ENCODE assay signal across 8 cellular contexts in genomic region chr7:26090927-26091519, GRCh38.
DNase-seq lines count a peak whose midpoint lies in the region; ATAC-seq, FAIRE-seq and TF ChIP-seq lines count a peak whose summit lies in the region.

No MANE protein-coding gene starts in this region.

- no peaks in the 10 kb centered on the region for H3K27me3 Mint-ChIP-seq in activated CD4-positive, alpha-beta T cell treated with anti-CD3 and anti-CD28 coated beads for 36 hours
- H3K27me3 Mint-ChIP-seq in type B pancreatic cell = no peaks in the 10 kb centered on the region

- peak; percentile 71 for ATAC-seq in activated CD4-positive, alpha-beta T cell treated with anti-CD3 and anti-CD28 coated beads for 36 hours
- ATAC-seq in PC-3 (peak; percentile 89), HepG2 (peak; percentile 70), GM21737 (IDR thresholded peaks at IDR 0.05; ENCODE audit: unreplicated experiment) (no peak)

- peaks cover 20% of the 10 kb centered on the region for H3K4me1 Mint-ChIP-seq in activated CD4-positive, alpha-beta T cell treated with anti-CD3 and anti-CD28 coated beads for 36 hours
- peaks cover 24% of the 10 kb centered on the region for H3K4me1 Mint-ChIP-seq in type B pancreatic cell (ENCODE audit: unreplicated experiment)

- peak; percentile 30; the same call in 1 of the 2 replicates for TF ChIP-seq RAD21 in HepG2 (CRISPR knock-in tag; IDR thresholded peaks at IDR 0.05)

- TF ChIP-seq CTCF in PC-3 (conservative IDR thresholded peaks at IDR 0.05; ENCODE audit: low read depth, low read length) = peak; percentile 88
- peak; percentile 72 for TF ChIP-seq CTCF in HepG2 (CRISPR knock-in tag; IDR thresholded peaks at IDR 0.05)
- peak; percentile 81 for TF ChIP-seq CTCF in type B pancreatic cell (conservative IDR thresholded peaks at IDR 0.05)

- intact Hi-C loops in activated CD4-positive, alpha-beta T cell treated with anti-CD3 and anti-CD28 coated beads for 36 hours (cut with DNase I, micrococcal nuclease) = loop anchor here (1.0 to 2.0 kb wide), 5 partner anchors 98 to 576 kb away; no protein-coding TSS in a partner anchor
- intact Hi-C loops in PC-3 (cut with micrococcal nuclease) (loop anchor here (1.0 to 5.0 kb wide), 6 partner anchors 66 to 1071 kb away; no protein-coding TSS in a partner anchor), HepG2 (cut with micrococcal nuclease; ENCODE audit: unreplicated experiment) (loop anchor here (1.0 to 10.0 kb wide), 4 partner anchors 64 to 274 kb away; partner anchors contain the start of gene NFE2L3)

- DNase-seq in activated CD4-positive, alpha-beta T cell treated with anti-CD3 and anti-CD28 coated beads for 36 hours = no peak
- DNase-seq in activated CD4-positive, alpha-beta T cell treated with anti-CD3 and anti-CD28 coated beads, Interleukin-2, amount 50 U/mL, for 4 hours = no peak
- DNase-seq in KBM-7 (peak; percentile 77), PC-3 (peak; percentile 60), cerebellum (ENCODE audit: low spot score) (peak; percentile 71), HepG2 (ENCODE audit: low spot score) (peak; percentile 54), type B pancreatic cell (ENCODE audit: extremely low spot score, unreplicated experiment) (no peak)

- POLR2A ChIA-PET in activated CD4-positive, alpha-beta T cell treated with anti-CD3 and anti-CD28 coated beads for 36 hours (lab: Charles Lee) = interaction anchor here (0.9 to 2.0 kb wide), 4 partner anchors 65 to 198 kb away, joined by 3 to 19 read pairs (median 4); no protein-coding TSS in a partner anchor
- POLR2A ChIA-PET in PC-3 (lab: Charles Lee; ENCODE audit: unreplicated experiment) = no interaction called here
- POLR2A ChIA-PET in HepG2 (lab: Yijun Ruan, JAX) = interaction anchor here (0.9 kb wide), 1 partner anchor 12 kb away, joined by 3 read pairs; no protein-coding TSS in a partner anchor

- no peaks in the 10 kb centered on the region for H3K36me3 Mint-ChIP-seq in activated CD4-positive, alpha-beta T cell treated with anti-CD3 and anti-CD28 coated beads for 36 hours (ENCODE audit: low read depth)
- no peaks in the 10 kb centered on the region for H3K36me3 Mint-ChIP-seq in type B pancreatic cell

- H3K9ac ChIP-seq in PC-3 (ENCODE audit: low read length) (no peak overlapping the region), HepG2 (ENCODE audit: insufficient read depth, low read depth, low read length) (no peak overlapping the region)

- H2AFZ ChIP-seq in PC-3 (ENCODE audit: low read length) (peak overlapping the region; percentile 40), HepG2 (ENCODE audit: low read length) (no peak overlapping the region)

- H3F3A ChIP-seq in PC-3 (ENCODE audit: low read length, unreplicated experiment) = no peaks in the 10 kb centered on the region

- no peak for TF ChIP-seq POLR2A in HepG2 (IDR thresholded peaks at IDR 0.05; ENCODE audit: insufficient read depth in 1 of 2, low read depth in 2 of 2, low read length in 2 of 2)

- WGBS in HepG2 (ENCODE audit: low lambda C conversion rate) = under 1% methylated on average over 6 of the region's 6 CpGs

- peak overlapping the region; percentile 75 for H3K4me2 ChIP-seq in PC-3 (ENCODE audit: low read length)
- peak overlapping the region; percentile 34; the same call in 1 of the 2 replicates for H3K4me2 ChIP-seq in HepG2 (ENCODE audit: low read depth, low read length)

- peak overlapping the region; percentile 1 for H3K27ac Mint-ChIP-seq in activated CD4-positive, alpha-beta T cell treated with anti-CD3 and anti-CD28 coated beads for 36 hours
- peak overlapping the region; percentile 2 for H3K27ac Mint-ChIP-seq in type B pancreatic cell

- H3K27ac ChIP-seq in PC-3 (ENCODE audit: low read length) = no peak overlapping the region
- H3K27ac ChIP-seq in HepG2 (ENCODE audit: extremely low read length, insufficient read depth, low read length) = no peak overlapping the region

- BruUV-seq in PC-3 (replicated peaks; lab: Mats Ljungman, UMichigan) (no TSS peak), HepG2 (replicated peaks; lab: Mats Ljungman, UMichigan) (no TSS peak)

- CTCF ChIA-PET in activated CD4-positive, alpha-beta T cell treated with anti-CD3 and anti-CD28 coated beads for 36 hours (lab: Charles Lee) = interaction anchor here (0.6 to 4.5 kb wide), 35 partner anchors 8 to 460 kb away, joined by 3 to 42 read pairs (median 6); partner anchors contain the start of genes HNRNPA2B1 and NFE2L3
- CTCF ChIA-PET in PC-3 (lab: Charles Lee) (interaction anchor here (0.6 to 1.4 kb wide), 11 partner anchors 61 to 261 kb away, joined by 3 to 5 read pairs (median 3); partner anchors contain the start of gene NFE2L3), HepG2 (lab: Yijun Ruan, JAX; ENCODE audit: low intra/inter-chr PET ratio, low total read pairs) (interaction anchor here (1.5 kb wide), 1 partner anchor 274 kb away, joined by 9 read pairs; no protein-coding TSS in a partner anchor)

- H3K4me1 ChIP-seq in PC-3 (ENCODE audit: insufficient read depth, low read length) (peaks cover 8% of the 10 kb centered on the region), HepG2 (ENCODE audit: insufficient read depth, low read length) (peaks cover 15% of the 10 kb centered on the region)

- in situ Hi-C loops in KBM-7 (cut with MboI; ENCODE audit: low pct_unique_long_range_greater_than_20kb, low sequenced_read_pairs) = loop anchor here (25.0 kb wide), 1 partner anchor 271 kb away; no protein-coding TSS in a partner anchor
- in situ Hi-C loops in HepG2 (cut with HindIII; ENCODE audit: extremely low pct_ligation_motif_present, low pct_unique_long_range_greater_than_20kb) = loop anchor here (5.0 to 25.0 kb wide), 4 partner anchors 94 to 1071 kb away; partner anchors contain the start of genes HOXA10, HOXA3, HOXA7 and HOXA9

- H3K9me3 ChIP-seq in PC-3 (ENCODE audit: low read length) (no peaks in the 10 kb centered on the region), HepG2 (ENCODE audit: low read length) (no peaks in the 10 kb centered on the region)

- no peak overlapping the region for H3K4me3 Mint-ChIP-seq in activated CD4-positive, alpha-beta T cell treated with anti-CD3 and anti-CD28 coated beads for 36 hours
- peak overlapping the region; percentile 1 for H3K4me3 Mint-ChIP-seq in type B pancreatic cell

- H3K79me2 ChIP-seq in PC-3 (ENCODE audit: low read length) (no peaks in the 10 kb centered on the region), HepG2 (ENCODE audit: insufficient read depth, low read length) (no peaks in the 10 kb centered on the region)

- H3K36me3 ChIP-seq in PC-3 (ENCODE audit: low read depth, low read length) (no peaks in the 10 kb centered on the region), HepG2 (replicated peaks in 1 of 2; ENCODE audit: control insufficient read depth in 1 of 2, insufficient read depth in 2 of 2, low read length in 2 of 2) (no peaks in the 10 kb centered on the region)

- H3K9me3 Mint-ChIP-seq in activated CD4-positive, alpha-beta T cell treated with anti-CD3 and anti-CD28 coated beads for 36 hours (ENCODE audit: low read depth) = no peaks in the 10 kb centered on the region
- H3K9me3 Mint-ChIP-seq in type B pancreatic cell = no peaks in the 10 kb centered on the region

- TF ChIP-seq EP300 in HepG2 (IDR thresholded peaks at IDR 0.05; ENCODE audit: low read depth in 2 of 2, low read length in 2 of 2) (no peak), HepG2 (CRISPR knock-in tag; IDR thresholded peaks at IDR 0.05; ENCODE audit: borderline replicate concordance) (no peak)

- peak; percentile 78 for FAIRE-seq in HepG2 (lab: Jason Lieb, UNC)

- H3K4me3 ChIP-seq in PC-3 (ENCODE audit: low read length) (peak overlapping the region; percentile 26; the same call in 1 of the 2 replicates), HepG2 (replicated peaks in 1 of 3; ENCODE audit: insufficient read depth in 1 of 3, low read depth in 2 of 3, low read length in 3 of 3) (no peak overlapping the region)

- no peaks in the 10 kb centered on the region for H3K9me2 ChIP-seq in PC-3 (replicated peaks; ENCODE audit: low read length)

- H3K27me3 ChIP-seq in PC-3 (ENCODE audit: low read length) = no peaks in the 10 kb centered on the region
- 0 out of 5 replicates have a peak, but pooled peaks cover 0 to 3% of the 10 kb centered on the region in 2 experiments for H3K27me3 ChIP-seq in HepG2 (ENCODE audit: control insufficient read depth in 1 of 2, insufficient read depth in 2 of 2, low read length in 2 of 2)

- H4K20me1 ChIP-seq in PC-3 (ENCODE audit: low read length) = no peaks in the 10 kb centered on the region
- H4K20me1 ChIP-seq in HepG2 (ENCODE audit: insufficient read depth, low read length) = no peaks in the 10 kb centered on the region

TF ChIP-seq in HepG2, 621 proteins besides CTCF, POLR2A, EP300 and RAD21 (continues in another document):
- TF ChIP-seq SNAPC5 (CRISPR knock-in tag; IDR thresholded peaks at IDR 0.05; ENCODE audit: borderline replicate concordance) (no peak), ZNF816 (CRISPR knock-in tag; IDR thresholded peaks at IDR 0.05; ENCODE audit: borderline replicate concordance) (no peak)
- TF ChIP-seq, protein P1, sequence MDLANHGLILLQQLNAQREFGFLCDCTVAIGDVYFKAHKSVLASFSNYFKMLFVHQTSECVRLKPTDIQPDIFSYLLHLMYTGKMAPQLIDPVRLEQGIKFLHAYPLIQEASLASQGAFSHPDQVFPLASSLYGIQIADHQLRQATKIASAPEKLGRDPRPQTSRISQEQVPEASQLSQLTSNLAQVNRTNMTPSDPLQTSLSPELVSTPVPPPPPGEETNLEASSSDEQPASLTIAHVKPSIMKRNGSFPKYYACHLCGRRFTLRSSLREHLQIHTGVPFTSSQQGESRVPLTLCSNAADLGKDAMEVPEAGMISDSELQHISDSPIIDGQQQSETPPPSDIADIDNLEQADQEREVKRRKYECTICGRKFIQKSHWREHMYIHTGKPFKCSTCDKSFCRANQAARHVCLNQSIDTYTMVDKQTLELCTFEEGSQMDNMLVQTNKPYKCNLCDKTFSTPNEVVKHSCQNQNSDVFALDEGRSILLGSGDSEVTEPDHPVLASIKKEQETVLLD (CRISPR knock-in tag; IDR thresholded peaks at IDR 0.05; ENCODE audit: low read depth) = no peak

Comparison
In these comparisons a context has a peak if more than half of its experiments do, and no peak if none do; other contexts are left out.
1. DNase-seq: peak in KBM-7 (single experiment), PC-3 (single experiment), cerebellum (single experiment) and HepG2 (single experiment); none in activated CD4-positive, alpha-beta T cell treated with anti-CD3 and anti-CD28 coated beads for 36 hours (single experiment), activated CD4-positive, alpha-beta T cell treated with anti-CD3 and anti-CD28 coated beads, Interleukin-2, amount 50 U/mL, for 4 hours (0 of 2) and type B pancreatic cell (single experiment).
2. Peak in every context shown above with its lines, with median percentiles within 50 percentile points of each other: CTCF ChIP-seq.